Comparison of ENCODE assay signal across 10 cellular contexts in genomic region chr1:120947114-120947513, GRCh38. TPM values are rescaled to one million over a fixed set of nuclear protein-coding genes. Genes with fewer than 3 reads are reported as not detected.
"Had no signal": no experiment of that assay in that cellular context is flagged by ENCODE, and none has a peak within 500 bp of the region (broad histone marks: within the 10 kb centered on the region; RNA-seq: fewer than 3 reads in every experiment).

No MANE protein-coding gene starts in this region.

RNA-seq across cellular contexts. Expression of gene PPIAL4A, which starts 57.5 kb away (rescaled TPM):
- total RNA-seq: activated B cell treated with CpG ODN at 0.5 μM for 24 hours; activated CD4-positive, alpha-beta memory T cell treated with anti-CD3 and anti-CD28 coated beads for 36 hours; activated naive CD8-positive, alpha-beta T cell treated with anti-CD3 and anti-CD28 coated beads for 36 hours; activated T-cell treated with anti-CD3 and anti-CD28 coated beads, Interleukin-2, amount 50 U/mL, for 4 hours; activated T-helper 1 cell treated with anti-CD3 and anti-CD28 coated beads, Interleukin-12 subunit alpha, Interleukin-12 subunit beta, Interleukin-2, Interleukin-4 antibody, amounts not matched to agents 30 ng/mL and 10 ng/mL and 1 ng/mL, durations not matched to agents 14 hours and 24 hours and 36 hours; aorta; cardiac muscle cell; Right ventricle myocardium superior; SJCRH30; T-helper 1 cell treated with Interleukin-12 subunit alpha and Interleukin-12 subunit beta and Interleukin-4 antibody, amounts not matched to agents 30 ng/mL and 1 ng/mL, for 36 hours had no signal
- polyA plus RNA-seq: aorta, cardiac muscle cell had no signal
